ENCODE assay signal across 1 cellular context in genomic region chr5:945691-946541, GRCh38.
TF ChIP-seq lines count a peak whose summit lies in the region.

No MANE protein-coding gene starts in this region.

TF ChIP-seq in HepG2, 621 proteins besides CTCF, POLR2A, EP300 and RAD21:
- no peak for TF ChIP-seq SRSF1 (optimal IDR thresholded peaks at IDR 0.05; ENCODE audit: low read depth, low read length)
- TF ChIP-seq ZNF335 (CRISPR knock-in tag; IDR thresholded peaks at IDR 0.05) = no peak
- TF ChIP-seq ZNF12 (CRISPR knock-in tag; IDR thresholded peaks at IDR 0.05) = no peak
- no peak for TF ChIP-seq FUBP1 (CRISPR knock-in tag; IDR thresholded peaks at IDR 0.05; ENCODE audit: borderline replicate concordance)
- TF ChIP-seq ZNF7 (CRISPR knock-in tag; IDR thresholded peaks at IDR 0.05) = no peak
- no peak for TF ChIP-seq CENPX (CRISPR knock-in tag; IDR thresholded peaks at IDR 0.05)
- TF ChIP-seq ZNF562 (CRISPR knock-in tag; IDR thresholded peaks at IDR 0.05; ENCODE audit: borderline replicate concordance) = no peak
- no peak for TF ChIP-seq ZNF121 (CRISPR knock-in tag; IDR thresholded peaks at IDR 0.05)
- TF ChIP-seq BRD4 (CRISPR knock-in tag; IDR thresholded peaks at IDR 0.05) = no peak
- TF ChIP-seq FOXK1 (CRISPR knock-in tag; IDR thresholded peaks at IDR 0.05; ENCODE audit: borderline replicate concordance, low read depth) = no peak
- TF ChIP-seq FOSL2 (CRISPR knock-in tag; IDR thresholded peaks at IDR 0.05) = no peak
- no peak for TF ChIP-seq ZNF549 (CRISPR knock-in tag; IDR thresholded peaks at IDR 0.05)
- TF ChIP-seq ZNF20 (CRISPR knock-in tag; IDR thresholded peaks at IDR 0.05) = no peak
- no peak for TF ChIP-seq LRRFIP1 (CRISPR knock-in tag; conservative IDR thresholded peaks at IDR 0.05)
- TF ChIP-seq PRDM10 (CRISPR knock-in tag; IDR thresholded peaks at IDR 0.05; ENCODE audit: low read depth) = no peak
- no peak for TF ChIP-seq KAT7 (CRISPR knock-in tag; IDR thresholded peaks at IDR 0.05; ENCODE audit: borderline replicate concordance)
- TF ChIP-seq ZNF160 (CRISPR knock-in tag; IDR thresholded peaks at IDR 0.05) = no peak
- no peak for TF ChIP-seq PAXIP1 (CRISPR knock-in tag; conservative IDR thresholded peaks at IDR 0.05)
